In the genomic region with DNA sequence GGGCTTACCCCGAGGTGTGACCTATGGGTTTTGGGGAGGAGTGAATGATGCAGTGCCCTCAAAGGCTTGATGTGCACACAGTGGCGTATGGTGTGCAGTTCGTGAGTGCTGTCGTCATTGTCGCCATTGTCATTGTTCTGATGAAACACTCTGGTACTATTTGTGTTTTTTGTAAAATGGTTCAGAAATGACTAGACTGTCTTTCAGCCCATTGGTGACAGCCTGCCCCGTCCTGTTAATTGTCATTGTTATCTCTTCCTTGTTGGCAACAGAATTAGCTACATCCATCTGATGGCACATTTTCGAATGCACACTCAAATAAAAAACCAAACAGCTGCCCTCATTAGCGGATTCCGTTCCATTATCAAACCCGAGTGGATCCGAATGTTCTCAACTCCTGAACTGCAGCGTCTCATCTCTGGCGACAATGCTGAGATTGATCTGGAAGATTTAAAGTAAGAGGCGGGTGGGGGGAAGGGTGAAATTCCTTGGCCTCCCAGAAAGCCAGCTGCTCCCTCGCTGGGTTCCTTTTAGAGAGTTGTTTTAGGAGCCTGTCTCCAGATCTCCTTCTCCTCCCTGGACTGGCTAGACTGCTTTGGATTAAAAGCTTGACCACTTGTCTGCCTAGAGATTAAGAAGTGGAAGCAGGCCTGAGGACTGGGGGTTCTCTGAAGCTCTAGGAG, we compare ENCODE assay signal across 16 cellular contexts. TPM values are rescaled to one million over a fixed set of nuclear protein-coding genes. Genes with fewer than 3 reads are reported as not detected.
DNase-seq lines count a peak whose midpoint lies in the region; ATAC-seq and TF ChIP-seq lines count a peak whose summit lies in the region.
"Had no signal": no experiment of that assay in that cellular context is flagged by ENCODE, and none has a peak within 500 bp of the region (broad histone marks: within the 10 kb centered on the region; RNA-seq: fewer than 3 reads in every experiment).

No MANE protein-coding gene starts in this region.

- intact Hi-C loops in left colon (cut with DNase I, micrococcal nuclease) = no loop called here

- H3K9ac ChIP-seq in HUES6 (ENCODE audit: low read length) = peak overlapping the region; percentile 3

- H3K27ac ChIP-seq in HUES6 (ENCODE audit: low read depth, low read length) (peak overlapping the region; percentile 46; the same call in 1 of the 2 replicates), WERI-Rb-1 (peak overlapping the region; percentile 97)
- H3K27ac ChIP-seq: gastroesophageal sphincter, suprapubic skin had no signal

- TF ChIP-seq CTCF in WERI-Rb-1 (IDR thresholded peaks at IDR 0.05; ENCODE audit: low read depth, low read length) = no peak

- H3K27me3 ChIP-seq in HUES6 (ENCODE audit: control insufficient read depth, insufficient read depth, low read length) = no peaks in the 10 kb centered on the region
- no peaks in the 10 kb centered on the region for H3K27me3 ChIP-seq in WERI-Rb-1 (ENCODE audit: insufficient read depth, low read depth, severe bottlenecking)
- H3K27me3 ChIP-seq: adrenal gland, gastroesophageal sphincter, suprapubic skin had no signal

- ATAC-seq in GM18870 (IDR thresholded peaks at IDR 0.05; ENCODE audit: unreplicated experiment) (no peak), left colon (no peak)
- ATAC-seq: activated CD8-positive, alpha-beta T cell treated with anti-CD3 and anti-CD28 coated beads, Interleukin-2, amount 10 ng/mL, durations not matched to agents 7 days and 5 days; gastroesophageal sphincter; PC-3 had no signal

- H3K4me3 ChIP-seq in HUES6 (ENCODE audit: low read depth, low read length) (no peak overlapping the region), WERI-Rb-1 (ENCODE audit: low read depth, low read length) (no peak overlapping the region)
- H3K4me3 ChIP-seq: adrenal gland, gastroesophageal sphincter, suprapubic skin had no signal

- H3K9me3 ChIP-seq in HUES6 (ENCODE audit: control insufficient read depth, insufficient read depth, low read depth, low read length) = no peaks in the 10 kb centered on the region
- H3K9me3 ChIP-seq in WERI-Rb-1 (ENCODE audit: severe bottlenecking) = no peaks in the 10 kb centered on the region
- H3K9me3 ChIP-seq: adrenal gland, gastroesophageal sphincter, suprapubic skin had no signal

- peaks cover 12% of the 10 kb centered on the region; the same call in 1 of the 2 replicates for H3K4me1 ChIP-seq in HUES6 (ENCODE audit: control insufficient read depth, insufficient read depth, low read length)
- H3K4me1 ChIP-seq: adrenal gland, gastroesophageal sphincter, suprapubic skin had no signal

- DNase-seq in WERI-Rb-1 (peak; percentile 87), iPS-NIHi11 (ENCODE audit: low spot score) (peak; percentile 53), pons (ENCODE audit: low spot score) (peak; percentile 49), left colon (no peak), AML-193 (lab: John Stamatoyannopoulos, UW) (no peak), iPS-NIHi7 (ENCODE audit: extremely low spot score) (no peak)
- DNase-seq: activated CD8-positive, alpha-beta T cell treated with anti-CD3 and anti-CD28 coated beads, Interleukin-2, amount 10 ng/mL, durations not matched to agents 7 days and 5 days; DMS 273 treated with DMSO at 0.1 percent for 48 hours; kidney; NCI-H1436; PC-3 had no signal

- H3K36me3 ChIP-seq in HUES6 (ENCODE audit: control insufficient read depth, insufficient read depth, low read length) = peaks cover 16% of the 10 kb centered on the region
- H3K36me3 ChIP-seq in WERI-Rb-1 = no peaks in the 10 kb centered on the region; the same call in none of the 2 replicates

RNA-seq across cellular contexts. Expression of a gene that starts 43.5 kb away (rescaled TPM):
- total RNA-seq in left colon = 10 to 100 TPM; 31.0 to 51.3 TPM

RNA-seq across cellular contexts. Expression of a gene that starts 43.8 kb away (rescaled TPM):
- total RNA-seq in left colon = 10 to 100 TPM; 23.1 to 47.2 TPM

RNA-seq across cellular contexts. Expression of a gene that starts 52.3 kb away (rescaled TPM):
- total RNA-seq in left colon = 10 to 100 TPM; 47.7 to 50.7 TPM

RNA-seq across cellular contexts. Expression of a gene that starts 52.7 kb away (rescaled TPM):
- 10 to 100 TPM; 62.8 to 86.8 TPM for total RNA-seq in left colon

Comparison
In these comparisons a context has a peak if more than half of its experiments do, and no peak if none do; other contexts are left out.
1. DNase-seq: peak in WERI-Rb-1 (single experiment), iPS-NIHi11 (single experiment) and pons (single experiment); none in left colon (0 of 2), AML-193 (0 of 2) and iPS-NIHi7 (single experiment).